In the genomic region with DNA sequence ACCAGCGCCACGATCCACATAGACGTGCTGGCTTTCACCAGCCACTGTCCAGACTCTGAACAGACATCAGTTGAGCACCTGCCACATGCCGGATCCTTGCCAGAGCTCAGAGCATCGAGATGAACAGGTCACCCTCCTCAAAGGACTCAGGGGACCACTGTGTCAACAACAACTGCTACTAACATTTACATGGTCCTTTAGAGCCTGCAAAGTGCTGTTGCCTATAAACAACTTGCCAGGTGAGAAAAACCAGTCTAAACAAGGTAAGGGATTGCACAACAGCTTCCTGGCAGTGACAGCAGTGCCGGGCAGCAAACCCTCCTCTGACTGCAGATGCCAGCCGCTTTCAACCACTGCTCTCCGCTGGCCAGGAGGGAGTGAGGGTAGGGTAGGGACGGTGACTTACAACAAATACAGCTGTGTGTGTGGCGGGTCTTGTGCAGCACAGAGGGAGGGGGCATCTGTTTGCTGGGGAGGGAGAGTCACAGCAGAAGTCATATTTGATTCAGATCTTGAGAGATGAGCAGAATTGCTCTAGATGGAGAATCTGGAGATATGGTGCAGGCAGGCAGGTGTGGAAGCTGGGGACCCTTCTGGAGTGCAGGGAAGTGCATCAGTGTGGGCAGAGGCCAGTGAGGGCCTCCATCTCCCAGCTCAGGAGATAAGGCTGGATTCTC, we compare ENCODE assay signal across 9 cellular contexts. TPM values are rescaled to one million over a fixed set of nuclear protein-coding genes. Genes with fewer than 3 reads are reported as not detected.
DNase-seq lines count a peak whose midpoint lies in the region; ATAC-seq, FAIRE-seq and TF ChIP-seq lines count a peak whose summit lies in the region.
"Had no signal": no experiment of that assay in that cellular context is flagged by ENCODE, and none has a peak within 500 bp of the region (broad histone marks: within the 10 kb centered on the region; RNA-seq: fewer than 3 reads in every experiment).

No MANE protein-coding gene starts in this region.

- peak; percentile 31; the same call in 1 of the 3 replicates for ATAC-seq in HepG2
- ATAC-seq in HG03175 (IDR thresholded peaks at IDR 0.05; ENCODE audit: unreplicated experiment) = no peak
- no peak for ATAC-seq in GM18517 (IDR thresholded peaks at IDR 0.05; ENCODE audit: unreplicated experiment)

- WGBS in HepG2 (ENCODE audit: low lambda C conversion rate) = 19% methylated on average over 8 of the region's 10 CpGs

- H3K36me3 ChIP-seq in BLaER1 treated with 17β-estradiol and CSF1 and Interleukin-3, amounts not matched to agents 10 nM and 100 nM = peaks cover 0 to 14% (median 7%) of the 10 kb centered on the region in 11 experiments; a peak in 16 of 22 replicates
- no peaks in the 10 kb centered on the region for H3K36me3 ChIP-seq in HepG2 (replicated peaks in 1 of 2; ENCODE audit: control insufficient read depth in 1 of 2, insufficient read depth in 2 of 2, low read length in 2 of 2)

- FAIRE-seq in HepG2 (lab: Jason Lieb, UNC) = no peak

- peaks cover 0 to 10% (median 0%) of the 10 kb centered on the region in 11 experiments; a peak in 8 of 22 replicates for H3K9me3 ChIP-seq in BLaER1 treated with 17β-estradiol and CSF1 and Interleukin-3, amounts not matched to agents 10 nM and 100 nM (replicated peaks in 1 of 11)
- H3K9me3 ChIP-seq in HepG2 (ENCODE audit: low read length) = no peaks in the 10 kb centered on the region

- TF ChIP-seq EP300 in HepG2 (IDR thresholded peaks at IDR 0.05; ENCODE audit: low read depth in 2 of 2, low read length in 2 of 2) (no peak), HepG2 (CRISPR knock-in tag; IDR thresholded peaks at IDR 0.05; ENCODE audit: borderline replicate concordance) (no peak)

- no peaks in the 10 kb centered on the region for H3K79me2 ChIP-seq in HepG2 (ENCODE audit: insufficient read depth, low read length)

- peak overlapping the region in 7 of 11 experiments; percentile 22 to 71 (median 41); a peak in 12 of 22 replicates for H3K4me2 ChIP-seq in BLaER1 treated with 17β-estradiol and CSF1 and Interleukin-3, amounts not matched to agents 10 nM and 100 nM
- H3K4me2 ChIP-seq in HepG2 (ENCODE audit: low read depth, low read length) = no peak overlapping the region
- H3K4me2 ChIP-seq: KMS-11 had no signal

- intact Hi-C loops in HepG2 (cut with micrococcal nuclease; ENCODE audit: unreplicated experiment) = no loop called here

- no peak overlapping the region for H3K4me3 ChIP-seq in BLaER1 treated with 17β-estradiol and CSF1 and Interleukin-3, amounts not matched to agents 10 nM and 100 nM
- H3K4me3 ChIP-seq in HepG2 (replicated peaks in 1 of 3; ENCODE audit: insufficient read depth in 1 of 3, low read depth in 2 of 3, low read length in 3 of 3) = no peak overlapping the region

- H4K20me1 ChIP-seq in BLaER1 treated with 17β-estradiol and CSF1 and Interleukin-3, amounts not matched to agents 10 nM and 100 nM = no peaks in the 10 kb centered on the region; a peak in 1 of 22 replicates
- H4K20me1 ChIP-seq in HepG2 (ENCODE audit: insufficient read depth, low read length) = no peaks in the 10 kb centered on the region

- H3K4me1 ChIP-seq in BLaER1 treated with 17β-estradiol and CSF1 and Interleukin-3, amounts not matched to agents 10 nM and 100 nM = peaks cover 7 to 68% (median 56%) of the 10 kb centered on the region in 10 experiments
- H3K4me1 ChIP-seq in HepG2 (ENCODE audit: insufficient read depth, low read length) = peaks cover 12% of the 10 kb centered on the region

- no peak for TF ChIP-seq POLR2A in HepG2 (IDR thresholded peaks at IDR 0.05; ENCODE audit: insufficient read depth in 1 of 2, low read depth in 2 of 2, low read length in 2 of 2)

- in situ Hi-C loops in HepG2 (cut with HindIII; ENCODE audit: extremely low pct_ligation_motif_present, low pct_unique_long_range_greater_than_20kb) = no loop called here

- no peaks in the 10 kb centered on the region for H3K27me3 ChIP-seq in BLaER1 treated with 17β-estradiol and CSF1 and Interleukin-3, amounts not matched to agents 10 nM and 100 nM
- peaks cover 2 to 8% of the 10 kb centered on the region in 2 experiments; a peak in 2 of 5 replicates for H3K27me3 ChIP-seq in HepG2 (ENCODE audit: control insufficient read depth in 1 of 2, insufficient read depth in 2 of 2, low read length in 2 of 2)

- POLR2A ChIA-PET in HepG2 (lab: Yijun Ruan, JAX) = no interaction called here

- no peak overlapping the region for H2AFZ ChIP-seq in HepG2 (ENCODE audit: low read length)

- DNase-seq in NCI-H1436 treated with DMSO at 0.1 percent for 48 hours (lab: John Stamatoyannopoulos, UW) (peak; percentile 28), HepG2 (ENCODE audit: low spot score) (no peak), GDM1 (lab: John Stamatoyannopoulos, UW) (no peak), T-helper 1 cell (no peak)

- no TSS peak for BruUV-seq in HepG2 (replicated peaks; lab: Mats Ljungman, UMichigan)

- CTCF ChIA-PET in HepG2 (lab: Yijun Ruan, JAX; ENCODE audit: low intra/inter-chr PET ratio, low total read pairs) = no interaction called here

- no peak for TF ChIP-seq RAD21 in HepG2 (CRISPR knock-in tag; IDR thresholded peaks at IDR 0.05)

- no peak overlapping the region for H3K9ac ChIP-seq in BLaER1 treated with 17β-estradiol and CSF1 and Interleukin-3, amounts not matched to agents 10 nM and 100 nM
- no peak overlapping the region for H3K9ac ChIP-seq in HepG2 (ENCODE audit: insufficient read depth, low read depth, low read length)
- H3K9ac ChIP-seq: KMS-11 had no signal

- H3K27ac ChIP-seq in BLaER1 treated with 17β-estradiol and CSF1 and Interleukin-3, amounts not matched to agents 10 nM and 100 nM = no peak overlapping the region
- H3K27ac ChIP-seq in VCaP (peak overlapping the region; percentile 69), HepG2 (ENCODE audit: extremely low read length, insufficient read depth, low read length) (no peak overlapping the region)
- H3K27ac ChIP-seq: KMS-11 had no signal

- TF ChIP-seq CTCF in VCaP (conservative IDR thresholded peaks at IDR 0.05) (no peak), HepG2 (CRISPR knock-in tag; IDR thresholded peaks at IDR 0.05) (no peak)

TF ChIP-seq in HepG2, 621 proteins besides CTCF, POLR2A, EP300 and RAD21:
- TF ChIP-seq CEBPG (CRISPR knock-in tag; IDR thresholded peaks at IDR 0.05) (peak; percentile 22; the same call in 1 of the 2 replicates), ZNF510 (CRISPR knock-in tag; IDR thresholded peaks at IDR 0.05; ENCODE audit: low read depth) (no peak), CEBPB (IDR thresholded peaks at IDR 0.05; ENCODE audit: borderline replicate concordance, low read depth, low read length) (peak; percentile 81)

RNA-seq across cellular contexts. Expression of gene RHEB, which starts 32.8 kb away (rescaled TPM):
- 77.6 and 90.9 TPM in 2 replicates for total RNA-seq in HepG2 (2016; rRNA removed; fragmentation: Illumina TruSeq; extraction: Trizol)
- total RNA-seq in HepG2 (2016; cell fraction: cytosol; rRNA removed; fragmentation: Illumina TruSeq; extraction: Trizol; ENCODE audit: low read depth) = 70.9 and 80.9 TPM in 2 replicates
- 75.1 and 83.8 TPM in 2 replicates for total RNA-seq in HepG2 (2016; cell fraction: insoluble cytoplasmic fraction; rRNA removed; fragmentation: Illumina TruSeq; extraction: Trizol)
- 105 and 115 TPM in 2 replicates for total RNA-seq in HepG2 (2016; cell fraction: membrane; rRNA removed; fragmentation: Illumina TruSeq; extraction: Trizol)
- total RNA-seq in HepG2 (2016; cell fraction: nucleus; rRNA removed; fragmentation: Illumina TruSeq; extraction: Trizol) = 29.7 and 32.4 TPM in 2 replicates
- 37.2 and 55.0 TPM in 2 replicates for polyA plus RNA-seq in HepG2 (2011; rRNA removed)
- 20.7 and 28.6 TPM in 2 replicates for polyA plus RNA-seq in HepG2 (2011; cell fraction: cytosol; rRNA removed)
- polyA plus RNA-seq in HepG2 (2011; cell fraction: nucleus; rRNA removed) = 7.2 and 8.6 TPM in 2 replicates
- 61.6 and 83.9 TPM in 2 replicates for polyA plus RNA-seq in HepG2 (2012)
- 82.9 and 126 TPM in 2 replicates for polyA plus RNA-seq in HepG2 (2016; cell fraction: cytosol; fragmentation: Illumina TruSeq; extraction: Trizol; ENCODE audit: low read depth)
- 120 and 127 TPM in 2 replicates for polyA plus RNA-seq in HepG2 (2016; cell fraction: insoluble cytoplasmic fraction; fragmentation: Illumina TruSeq; extraction: Trizol; ENCODE audit: low read depth)
- polyA plus RNA-seq in HepG2 (2016; cell fraction: membrane; fragmentation: Illumina TruSeq; extraction: Trizol; ENCODE audit: low read depth) = 109 and 144 TPM in 2 replicates
- polyA plus RNA-seq in HepG2 (2016; cell fraction: nucleus; fragmentation: Illumina TruSeq; extraction: Trizol; ENCODE audit: insufficient read depth, low read depth) = 75.2 and 77.3 TPM in 2 replicates
- polyA minus RNA-seq in HepG2 (2011; rRNA and poly(A)+ RNA removed; ENCODE audit: low replicate concordance) = 5.0 and 15.8 TPM in 2 replicates
- 22.2 and 27.0 TPM in 2 replicates for polyA minus RNA-seq in HepG2 (2011; cell fraction: cytosol; rRNA and poly(A)+ RNA removed)
- 18.4 and 21.8 TPM in 2 replicates for polyA minus RNA-seq in HepG2 (2011; cell fraction: nucleus; rRNA and poly(A)+ RNA removed)
